ENCODE assay signal across 1 cellular context in the genomic region with DNA sequence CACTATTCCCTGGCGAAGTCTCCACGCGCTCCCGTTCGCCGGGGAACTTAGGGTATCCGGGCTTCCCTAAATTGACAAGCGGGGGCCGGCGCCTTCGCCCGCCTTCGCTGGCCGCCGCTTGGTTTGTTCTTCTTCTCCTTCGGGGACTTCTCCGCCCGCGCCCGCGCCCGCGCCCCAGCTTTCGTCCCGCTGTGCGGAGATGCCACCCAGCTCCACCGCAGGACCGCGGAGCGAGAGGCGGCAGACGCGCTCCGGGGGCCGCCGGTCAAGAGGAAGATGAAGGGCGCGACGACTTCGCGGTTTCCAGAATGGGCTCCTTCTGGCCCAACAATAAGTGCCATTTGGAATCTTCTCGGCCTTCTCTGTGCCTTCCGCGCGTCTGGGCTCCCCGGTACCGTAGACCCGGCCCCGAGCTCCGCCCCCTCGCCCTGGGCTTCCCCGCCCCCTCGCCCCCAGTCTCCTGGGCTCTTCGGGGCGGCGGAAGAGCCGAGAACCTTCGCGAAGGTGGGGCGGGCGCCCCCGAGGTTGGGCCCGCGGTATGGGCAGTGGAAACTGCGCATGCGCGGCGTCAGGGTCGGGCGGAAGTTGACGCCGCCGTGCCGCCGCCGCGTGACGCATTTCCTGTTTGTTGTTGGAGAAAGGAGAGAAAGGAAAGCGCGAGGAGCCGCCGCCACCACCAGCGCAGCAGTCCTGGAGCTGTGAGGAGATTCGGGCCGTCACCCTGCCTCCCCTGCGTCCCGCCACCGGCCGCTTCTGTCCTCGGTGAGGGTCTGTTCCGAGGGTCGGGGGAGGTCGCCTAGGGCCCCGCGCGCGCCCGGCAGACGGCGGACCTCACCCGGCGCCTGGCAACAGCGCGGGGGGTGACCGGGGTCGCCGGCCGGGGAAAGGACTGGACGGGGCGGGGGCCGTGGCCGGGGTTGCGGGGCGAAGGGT.
A peak's percentile ranks its signal among the peaks of the same experiment; 100 is the strongest.
TF ChIP-seq lines count a peak whose summit lies in the region.

A gene (plus strand): TSS at position 622 of the 933 bp plus-strand sequence. CDS start 21,569 bp downstream, outside the sequence.

TF ChIP-seq in K562, 482 proteins besides CTCF, POLR2A, EP300 and RAD21 (continued from another document and continues in another):
- TF ChIP-seq, protein P1, sequence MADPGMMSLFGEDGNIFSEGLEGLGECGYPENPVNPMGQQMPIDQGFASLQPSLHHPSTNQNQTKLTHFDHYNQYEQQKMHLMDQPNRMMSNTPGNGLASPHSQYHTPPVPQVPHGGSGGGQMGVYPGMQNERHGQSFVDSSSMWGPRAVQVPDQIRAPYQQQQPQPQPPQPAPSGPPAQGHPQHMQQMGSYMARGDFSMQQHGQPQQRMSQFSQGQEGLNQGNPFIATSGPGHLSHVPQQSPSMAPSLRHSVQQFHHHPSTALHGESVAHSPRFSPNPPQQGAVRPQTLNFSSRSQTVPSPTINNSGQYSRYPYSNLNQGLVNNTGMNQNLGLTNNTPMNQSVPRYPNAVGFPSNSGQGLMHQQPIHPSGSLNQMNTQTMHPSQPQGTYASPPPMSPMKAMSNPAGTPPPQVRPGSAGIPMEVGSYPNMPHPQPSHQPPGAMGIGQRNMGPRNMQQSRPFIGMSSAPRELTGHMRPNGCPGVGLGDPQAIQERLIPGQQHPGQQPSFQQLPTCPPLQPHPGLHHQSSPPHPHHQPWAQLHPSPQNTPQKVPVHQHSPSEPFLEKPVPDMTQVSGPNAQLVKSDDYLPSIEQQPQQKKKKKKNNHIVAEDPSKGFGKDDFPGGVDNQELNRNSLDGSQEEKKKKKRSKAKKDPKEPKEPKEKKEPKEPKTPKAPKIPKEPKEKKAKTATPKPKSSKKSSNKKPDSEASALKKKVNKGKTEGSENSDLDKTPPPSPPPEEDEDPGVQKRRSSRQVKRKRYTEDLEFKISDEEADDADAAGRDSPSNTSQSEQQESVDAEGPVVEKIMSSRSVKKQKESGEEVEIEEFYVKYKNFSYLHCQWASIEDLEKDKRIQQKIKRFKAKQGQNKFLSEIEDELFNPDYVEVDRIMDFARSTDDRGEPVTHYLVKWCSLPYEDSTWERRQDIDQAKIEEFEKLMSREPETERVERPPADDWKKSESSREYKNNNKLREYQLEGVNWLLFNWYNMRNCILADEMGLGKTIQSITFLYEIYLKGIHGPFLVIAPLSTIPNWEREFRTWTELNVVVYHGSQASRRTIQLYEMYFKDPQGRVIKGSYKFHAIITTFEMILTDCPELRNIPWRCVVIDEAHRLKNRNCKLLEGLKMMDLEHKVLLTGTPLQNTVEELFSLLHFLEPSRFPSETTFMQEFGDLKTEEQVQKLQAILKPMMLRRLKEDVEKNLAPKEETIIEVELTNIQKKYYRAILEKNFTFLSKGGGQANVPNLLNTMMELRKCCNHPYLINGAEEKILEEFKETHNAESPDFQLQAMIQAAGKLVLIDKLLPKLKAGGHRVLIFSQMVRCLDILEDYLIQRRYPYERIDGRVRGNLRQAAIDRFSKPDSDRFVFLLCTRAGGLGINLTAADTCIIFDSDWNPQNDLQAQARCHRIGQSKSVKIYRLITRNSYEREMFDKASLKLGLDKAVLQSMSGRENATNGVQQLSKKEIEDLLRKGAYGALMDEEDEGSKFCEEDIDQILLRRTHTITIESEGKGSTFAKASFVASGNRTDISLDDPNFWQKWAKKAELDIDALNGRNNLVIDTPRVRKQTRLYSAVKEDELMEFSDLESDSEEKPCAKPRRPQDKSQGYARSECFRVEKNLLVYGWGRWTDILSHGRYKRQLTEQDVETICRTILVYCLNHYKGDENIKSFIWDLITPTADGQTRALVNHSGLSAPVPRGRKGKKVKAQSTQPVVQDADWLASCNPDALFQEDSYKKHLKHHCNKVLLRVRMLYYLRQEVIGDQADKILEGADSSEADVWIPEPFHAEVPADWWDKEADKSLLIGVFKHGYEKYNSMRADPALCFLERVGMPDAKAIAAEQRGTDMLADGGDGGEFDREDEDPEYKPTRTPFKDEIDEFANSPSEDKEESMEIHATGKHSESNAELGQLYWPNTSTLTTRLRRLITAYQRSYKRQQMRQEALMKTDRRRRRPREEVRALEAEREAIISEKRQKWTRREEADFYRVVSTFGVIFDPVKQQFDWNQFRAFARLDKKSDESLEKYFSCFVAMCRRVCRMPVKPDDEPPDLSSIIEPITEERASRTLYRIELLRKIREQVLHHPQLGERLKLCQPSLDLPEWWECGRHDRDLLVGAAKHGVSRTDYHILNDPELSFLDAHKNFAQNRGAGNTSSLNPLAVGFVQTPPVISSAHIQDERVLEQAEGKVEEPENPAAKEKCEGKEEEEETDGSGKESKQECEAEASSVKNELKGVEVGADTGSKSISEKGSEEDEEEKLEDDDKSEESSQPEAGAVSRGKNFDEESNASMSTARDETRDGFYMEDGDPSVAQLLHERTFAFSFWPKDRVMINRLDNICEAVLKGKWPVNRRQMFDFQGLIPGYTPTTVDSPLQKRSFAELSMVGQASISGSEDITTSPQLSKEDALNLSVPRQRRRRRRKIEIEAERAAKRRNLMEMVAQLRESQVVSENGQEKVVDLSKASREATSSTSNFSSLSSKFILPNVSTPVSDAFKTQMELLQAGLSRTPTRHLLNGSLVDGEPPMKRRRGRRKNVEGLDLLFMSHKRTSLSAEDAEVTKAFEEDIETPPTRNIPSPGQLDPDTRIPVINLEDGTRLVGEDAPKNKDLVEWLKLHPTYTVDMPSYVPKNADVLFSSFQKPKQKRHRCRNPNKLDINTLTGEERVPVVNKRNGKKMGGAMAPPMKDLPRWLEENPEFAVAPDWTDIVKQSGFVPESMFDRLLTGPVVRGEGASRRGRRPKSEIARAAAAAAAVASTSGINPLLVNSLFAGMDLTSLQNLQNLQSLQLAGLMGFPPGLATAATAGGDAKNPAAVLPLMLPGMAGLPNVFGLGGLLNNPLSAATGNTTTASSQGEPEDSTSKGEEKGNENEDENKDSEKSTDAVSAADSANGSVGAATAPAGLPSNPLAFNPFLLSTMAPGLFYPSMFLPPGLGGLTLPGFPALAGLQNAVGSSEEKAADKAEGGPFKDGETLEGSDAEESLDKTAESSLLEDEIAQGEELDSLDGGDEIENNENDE (IDR thresholded peaks at IDR 0.05; ENCODE audit: low read depth, low read length) = no peak
- no peak for TF ChIP-seq FOXM1 (IDR thresholded peaks at IDR 0.05; ENCODE audit: low read depth)
- no peak for TF ChIP-seq FOXM1 (CRISPR knock-in tag; IDR thresholded peaks at IDR 0.05; ENCODE audit: low read depth)
- TF ChIP-seq GABPA (tag; conservative IDR thresholded peaks at IDR 0.05; ENCODE audit: low read depth) = peak; percentile 99
- TF ChIP-seq, protein P2, sequence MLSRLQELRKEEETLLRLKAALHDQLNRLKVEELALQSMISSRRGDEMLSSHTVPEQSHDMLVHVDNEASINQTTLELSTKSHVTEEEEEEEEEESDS (CRISPR knock-in tag; IDR thresholded peaks at IDR 0.05) = no peak
- no peak for TF ChIP-seq HDAC6 (IDR thresholded peaks at IDR 0.05; ENCODE audit: low read depth, low read length)
- no peak for TF ChIP-seq ZNF584 (CRISPR knock-in tag; IDR thresholded peaks at IDR 0.05; ENCODE audit: low read depth)
- no peak for TF ChIP-seq PHF21A (IDR thresholded peaks at IDR 0.05; ENCODE audit: borderline replicate concordance, low read depth)
- TF ChIP-seq ZFP30 (CRISPR knock-in tag; IDR thresholded peaks at IDR 0.05; ENCODE audit: borderline replicate concordance) = no peak
- no peak for TF ChIP-seq HMG20B (CRISPR knock-in tag; IDR thresholded peaks at IDR 0.05)
- TF ChIP-seq, protein P3, sequence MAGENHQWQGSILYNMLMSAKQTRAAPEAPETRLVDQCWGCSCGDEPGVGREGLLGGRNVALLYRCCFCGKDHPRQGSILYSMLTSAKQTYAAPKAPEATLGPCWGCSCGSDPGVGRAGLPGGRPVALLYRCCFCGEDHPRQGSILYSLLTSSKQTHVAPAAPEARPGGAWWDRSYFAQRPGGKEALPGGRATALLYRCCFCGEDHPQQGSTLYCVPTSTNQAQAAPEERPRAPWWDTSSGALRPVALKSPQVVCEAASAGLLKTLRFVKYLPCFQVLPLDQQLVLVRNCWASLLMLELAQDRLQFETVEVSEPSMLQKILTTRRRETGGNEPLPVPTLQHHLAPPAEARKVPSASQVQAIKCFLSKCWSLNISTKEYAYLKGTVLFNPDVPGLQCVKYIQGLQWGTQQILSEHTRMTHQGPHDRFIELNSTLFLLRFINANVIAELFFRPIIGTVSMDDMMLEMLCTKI (IDR thresholded peaks at IDR 0.05; ENCODE audit: partially characterized antibody) = no peak
- TF ChIP-seq, protein P4, sequence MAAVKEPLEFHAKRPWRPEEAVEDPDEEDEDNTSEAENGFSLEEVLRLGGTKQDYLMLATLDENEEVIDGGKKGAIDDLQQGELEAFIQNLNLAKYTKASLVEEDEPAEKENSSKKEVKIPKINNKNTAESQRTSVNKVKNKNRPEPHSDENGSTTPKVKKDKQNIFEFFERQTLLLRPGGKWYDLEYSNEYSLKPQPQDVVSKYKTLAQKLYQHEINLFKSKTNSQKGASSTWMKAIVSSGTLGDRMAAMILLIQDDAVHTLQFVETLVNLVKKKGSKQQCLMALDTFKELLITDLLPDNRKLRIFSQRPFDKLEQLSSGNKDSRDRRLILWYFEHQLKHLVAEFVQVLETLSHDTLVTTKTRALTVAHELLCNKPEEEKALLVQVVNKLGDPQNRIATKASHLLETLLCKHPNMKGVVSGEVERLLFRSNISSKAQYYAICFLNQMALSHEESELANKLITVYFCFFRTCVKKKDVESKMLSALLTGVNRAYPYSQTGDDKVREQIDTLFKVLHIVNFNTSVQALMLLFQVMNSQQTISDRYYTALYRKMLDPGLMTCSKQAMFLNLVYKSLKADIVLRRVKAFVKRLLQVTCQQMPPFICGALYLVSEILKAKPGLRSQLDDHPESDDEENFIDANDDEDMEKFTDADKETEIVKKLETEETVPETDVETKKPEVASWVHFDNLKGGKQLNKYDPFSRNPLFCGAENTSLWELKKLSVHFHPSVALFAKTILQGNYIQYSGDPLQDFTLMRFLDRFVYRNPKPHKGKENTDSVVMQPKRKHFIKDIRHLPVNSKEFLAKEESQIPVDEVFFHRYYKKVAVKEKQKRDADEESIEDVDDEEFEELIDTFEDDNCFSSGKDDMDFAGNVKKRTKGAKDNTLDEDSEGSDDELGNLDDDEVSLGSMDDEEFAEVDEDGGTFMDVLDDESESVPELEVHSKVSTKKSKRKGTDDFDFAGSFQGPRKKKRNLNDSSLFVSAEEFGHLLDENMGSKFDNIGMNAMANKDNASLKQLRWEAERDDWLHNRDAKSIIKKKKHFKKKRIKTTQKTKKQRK (IDR thresholded peaks at IDR 0.05; ENCODE audit: borderline replicate concordance, low read depth, low read length) = no peak
- TF ChIP-seq, protein P5, sequence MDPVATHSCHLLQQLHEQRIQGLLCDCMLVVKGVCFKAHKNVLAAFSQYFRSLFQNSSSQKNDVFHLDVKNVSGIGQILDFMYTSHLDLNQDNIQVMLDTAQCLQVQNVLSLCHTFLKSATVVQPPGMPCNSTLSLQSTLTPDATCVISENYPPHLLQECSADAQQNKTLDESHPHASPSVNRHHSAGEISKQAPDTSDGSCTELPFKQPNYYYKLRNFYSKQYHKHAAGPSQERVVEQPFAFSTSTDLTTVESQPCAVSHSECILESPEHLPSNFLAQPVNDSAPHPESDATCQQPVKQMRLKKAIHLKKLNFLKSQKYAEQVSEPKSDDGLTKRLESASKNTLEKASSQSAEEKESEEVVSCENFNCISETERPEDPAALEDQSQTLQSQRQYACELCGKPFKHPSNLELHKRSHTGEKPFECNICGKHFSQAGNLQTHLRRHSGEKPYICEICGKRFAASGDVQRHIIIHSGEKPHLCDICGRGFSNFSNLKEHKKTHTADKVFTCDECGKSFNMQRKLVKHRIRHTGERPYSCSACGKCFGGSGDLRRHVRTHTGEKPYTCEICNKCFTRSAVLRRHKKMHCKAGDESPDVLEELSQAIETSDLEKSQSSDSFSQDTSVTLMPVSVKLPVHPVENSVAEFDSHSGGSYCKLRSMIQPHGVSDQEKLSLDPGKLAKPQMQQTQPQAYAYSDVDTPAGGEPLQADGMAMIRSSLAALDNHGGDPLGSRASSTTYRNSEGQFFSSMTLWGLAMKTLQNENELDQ (CRISPR knock-in tag; IDR thresholded peaks at IDR 0.05; ENCODE audit: borderline replicate concordance) = no peak
- TF ChIP-seq POLR3A (IDR thresholded peaks at IDR 0.05; ENCODE audit: borderline replicate concordance, extremely low read depth, insufficient read depth, insufficient read length) = no peak
- TF ChIP-seq ZNF124 (CRISPR knock-in tag; IDR thresholded peaks at IDR 0.05) = no peak
- peak; percentile 97 for TF ChIP-seq CREM (IDR thresholded peaks at IDR 0.05; ENCODE audit: low read depth)
- 0 out of 2 replicates have a peak, but pooled peaks have one; percentile 46 for TF ChIP-seq ZKSCAN1 (IDR thresholded peaks at IDR 0.05; ENCODE audit: low read depth, low read length)
- TF ChIP-seq FOXP1 (CRISPR knock-in tag; IDR thresholded peaks at IDR 0.05) = no peak; the same call in 1 of the 2 replicates
- no peak for TF ChIP-seq THRAP3 (IDR thresholded peaks at IDR 0.05; ENCODE audit: borderline replicate concordance)
- TF ChIP-seq, protein P6, sequence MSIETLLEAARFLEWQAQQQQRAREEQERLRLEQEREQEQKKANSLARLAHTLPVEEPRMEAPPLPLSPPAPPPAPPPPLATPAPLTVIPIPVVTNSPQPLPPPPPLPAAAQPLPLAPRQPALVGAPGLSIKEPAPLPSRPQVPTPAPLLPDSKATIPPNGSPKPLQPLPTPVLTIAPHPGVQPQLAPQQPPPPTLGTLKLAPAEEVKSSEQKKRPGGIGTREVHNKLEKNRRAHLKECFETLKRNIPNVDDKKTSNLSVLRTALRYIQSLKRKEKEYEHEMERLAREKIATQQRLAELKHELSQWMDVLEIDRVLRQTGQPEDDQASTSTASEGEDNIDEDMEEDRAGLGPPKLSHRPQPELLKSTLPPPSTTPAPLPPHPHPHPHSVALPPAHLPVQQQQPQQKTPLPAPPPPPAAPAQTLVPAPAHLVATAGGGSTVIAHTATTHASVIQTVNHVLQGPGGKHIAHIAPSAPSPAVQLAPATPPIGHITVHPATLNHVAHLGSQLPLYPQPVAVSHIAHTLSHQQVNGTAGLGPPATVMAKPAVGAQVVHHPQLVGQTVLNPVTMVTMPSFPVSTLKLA (conservative IDR thresholded peaks at IDR 0.05) = peak; percentile 74 to 89
- TF ChIP-seq, protein P7, sequence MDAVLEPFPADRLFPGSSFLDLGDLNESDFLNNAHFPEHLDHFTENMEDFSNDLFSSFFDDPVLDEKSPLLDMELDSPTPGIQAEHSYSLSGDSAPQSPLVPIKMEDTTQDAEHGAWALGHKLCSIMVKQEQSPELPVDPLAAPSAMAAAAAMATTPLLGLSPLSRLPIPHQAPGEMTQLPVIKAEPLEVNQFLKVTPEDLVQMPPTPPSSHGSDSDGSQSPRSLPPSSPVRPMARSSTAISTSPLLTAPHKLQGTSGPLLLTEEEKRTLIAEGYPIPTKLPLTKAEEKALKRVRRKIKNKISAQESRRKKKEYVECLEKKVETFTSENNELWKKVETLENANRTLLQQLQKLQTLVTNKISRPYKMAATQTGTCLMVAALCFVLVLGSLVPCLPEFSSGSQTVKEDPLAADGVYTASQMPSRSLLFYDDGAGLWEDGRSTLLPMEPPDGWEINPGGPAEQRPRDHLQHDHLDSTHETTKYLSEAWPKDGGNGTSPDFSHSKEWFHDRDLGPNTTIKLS (IDR thresholded peaks at IDR 0.05; ENCODE audit: borderline replicate concordance, low read depth) = no peak
- no peak for TF ChIP-seq SMARCE1 (IDR thresholded peaks at IDR 0.05)
- no peak for TF ChIP-seq ERF (CRISPR knock-in tag; IDR thresholded peaks at IDR 0.05)
- TF ChIP-seq TEAD1 (CRISPR knock-in tag; IDR thresholded peaks at IDR 0.05) = peak in 1 of 2 experiments; percentile 73; a peak in 2 of 4 replicates
- no peak for TF ChIP-seq NFYB (IDR thresholded peaks at IDR 0.05; ENCODE audit: extremely low read depth, insufficient read length)
- TF ChIP-seq, protein P8, sequence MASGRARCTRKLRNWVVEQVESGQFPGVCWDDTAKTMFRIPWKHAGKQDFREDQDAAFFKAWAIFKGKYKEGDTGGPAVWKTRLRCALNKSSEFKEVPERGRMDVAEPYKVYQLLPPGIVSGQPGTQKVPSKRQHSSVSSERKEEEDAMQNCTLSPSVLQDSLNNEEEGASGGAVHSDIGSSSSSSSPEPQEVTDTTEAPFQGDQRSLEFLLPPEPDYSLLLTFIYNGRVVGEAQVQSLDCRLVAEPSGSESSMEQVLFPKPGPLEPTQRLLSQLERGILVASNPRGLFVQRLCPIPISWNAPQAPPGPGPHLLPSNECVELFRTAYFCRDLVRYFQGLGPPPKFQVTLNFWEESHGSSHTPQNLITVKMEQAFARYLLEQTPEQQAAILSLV (tag; IDR thresholded peaks at IDR 0.05) = no peak
